Comparison of ENCODE assay signal across 13 cellular contexts in the genomic region with DNA sequence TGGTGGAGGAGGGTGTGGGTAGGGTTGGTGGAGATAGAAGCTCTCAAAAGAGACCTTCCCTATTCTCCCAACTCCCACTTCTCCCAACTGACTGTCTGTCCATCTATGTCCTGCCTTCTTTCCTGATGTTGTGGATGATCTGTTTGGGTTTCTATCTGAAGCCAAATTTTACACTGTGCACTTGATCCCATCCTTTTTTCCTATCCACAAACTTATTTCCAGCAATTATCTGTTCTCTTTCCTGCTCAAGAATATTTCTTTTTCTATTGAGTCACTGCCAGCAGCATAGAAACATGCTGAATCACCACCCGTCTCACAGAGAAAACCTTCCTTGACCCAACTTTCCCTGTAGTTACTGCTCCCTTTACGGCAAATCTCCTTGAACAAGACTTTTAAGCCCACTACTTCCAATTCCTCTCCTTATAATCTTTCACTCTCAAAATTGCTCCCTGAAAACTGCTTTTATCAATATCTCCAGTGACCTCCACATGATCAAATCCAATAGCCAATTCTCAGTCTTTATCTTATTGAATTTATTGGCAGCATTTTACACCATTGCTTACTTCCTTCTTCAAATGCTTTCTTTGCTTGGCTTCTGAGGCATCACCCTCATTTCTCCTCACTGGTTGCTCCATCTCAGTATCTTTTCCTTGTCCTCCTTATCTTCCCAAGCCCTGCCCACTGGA.
DNase-seq lines count a peak whose midpoint lies in the region; ATAC-seq, FAIRE-seq and TF ChIP-seq lines count a peak whose summit lies in the region.
"Had no signal": no experiment of that assay in that cellular context is flagged by ENCODE, and none has a peak within 500 bp of the region (broad histone marks: within the 10 kb centered on the region; RNA-seq: fewer than 3 reads in every experiment).

No MANE protein-coding gene starts in this region.

- no peak for DNase-seq in A673 (ENCODE audit: low spot score)
- DNase-seq in IMR-90: peak; percentile 94
- DNase-seq in K562 (ENCODE audit: extremely low read depth in 1 of 4, low spot score in 3 of 4): peak; percentile 51 to 81 (median 60)
- peak; percentile 78 for DNase-seq in kidney epithelial cell (ENCODE audit: low read depth)
- no peak for DNase-seq in GM12892 (ENCODE audit: insufficient read length)
- no peak for DNase-seq in NCI-H1436 treated with DMSO at 0.1 percent for 48 hours (lab: John Stamatoyannopoulos, UW)
- DNase-seq in CD8-positive, alpha-beta T cell: no peak
- DNase-seq in stimulated activated naive B cell treated with anti-CD40 and anti-IgM and Interleukin-4, amounts not matched to agents 10 μg/mL and 1 μg/mL and 100 μg/mL, for 72 hours: no peak
- DNase-seq: effector memory CD8-positive, alpha-beta T cell; sigmoid colon had no signal

- H3K4me2 ChIP-seq in IMR-90 (ENCODE audit: low read depth, low read length) (peak overlapping the region; percentile 86), K562 (ENCODE audit: insufficient read depth, low read length) (peak overlapping the region; percentile 69)

- H3K56ac ChIP-seq in IMR-90 (ENCODE audit: extremely low read depth, insufficient read depth, low read length): peak overlapping the region; percentile 100

- H3K27me3 Mint-ChIP-seq in CD8-positive, alpha-beta T cell (ENCODE audit: low read depth): peaks cover 11% of the 10 kb centered on the region
- peaks cover 6 to 7% of the 10 kb centered on the region in 2 donors for H3K27me3 Mint-ChIP-seq in stimulated activated naive B cell treated with anti-CD40 and anti-IgM and Interleukin-4, amounts not matched to agents 10 μg/mL and 1 μg/mL and 100 μg/mL, for 72 hours

- H4K5ac ChIP-seq in IMR-90 (ENCODE audit: low read depth, low read length): peak overlapping the region; percentile 100

- H2AFZ ChIP-seq in IMR-90 (replicated peaks; ENCODE audit: low read length, poor library complexity) (no peak overlapping the region), K562 (ENCODE audit: low read depth, low read length) (peak overlapping the region; percentile 83)

- FAIRE-seq in K562 (lab: Jason Lieb, UNC) (peak; percentile 79), GM12892 (lab: Jason Lieb, UNC) (no peak)

- peak overlapping the region; percentile 100 for H3K4ac ChIP-seq in IMR-90 (ENCODE audit: low read depth, low read length)

- H3K4me1 ChIP-seq in A673 (ENCODE audit: insufficient read depth, low read length, poor library complexity, severe bottlenecking) (no peaks in the 10 kb centered on the region), IMR-90 (ENCODE audit: control insufficient read depth, insufficient read depth, low read length) (peaks cover 26% of the 10 kb centered on the region), K562 (replicated peaks in 1 of 2; ENCODE audit: control insufficient read depth in 2 of 2, insufficient read depth in 2 of 2, low read length in 2 of 2) (peaks cover 42 to 79% of the 10 kb centered on the region in 2 experiments)
- H3K4me1 ChIP-seq in CD8-positive, alpha-beta T cell (ENCODE audit: insufficient read depth, low read length): no peaks in the 10 kb centered on the region
- H3K4me1 ChIP-seq: sigmoid colon had no signal

- H2BK20ac ChIP-seq in IMR-90 (ENCODE audit: low read depth, low read length): peak overlapping the region; percentile 100

- no peaks in the 10 kb centered on the region for H3K9me3 Mint-ChIP-seq in CD8-positive, alpha-beta T cell
- no peaks in the 10 kb centered on the region for H3K9me3 Mint-ChIP-seq in stimulated activated naive B cell treated with anti-CD40 and anti-IgM and Interleukin-4, amounts not matched to agents 10 μg/mL and 1 μg/mL and 100 μg/mL, for 72 hours
- H3K9me3 Mint-ChIP-seq: effector memory CD8-positive, alpha-beta T cell; stimulated activated effector memory CD8-positive, alpha-beta T cell treated with anti-CD3 and anti-CD28 coated beads, Interleukin-12 subunit alpha, Interleukin-12 subunit beta, amount 100 ng/mL, for 72 hours had no signal

- H4K20me1 ChIP-seq in IMR-90 (ENCODE audit: insufficient read depth, low read length) (no peaks in the 10 kb centered on the region), K562 (replicated peaks; ENCODE audit: control insufficient read depth, insufficient read depth, low read length) (no peaks in the 10 kb centered on the region)

- no peak overlapping the region for H3K27ac Mint-ChIP-seq in CD8-positive, alpha-beta T cell
- H3K27ac Mint-ChIP-seq in stimulated activated naive B cell treated with anti-CD40 and anti-IgM and Interleukin-4, amounts not matched to agents 10 μg/mL and 1 μg/mL and 100 μg/mL, for 72 hours: no peak overlapping the region
- H3K27ac Mint-ChIP-seq: effector memory CD8-positive, alpha-beta T cell; stimulated activated effector memory CD8-positive, alpha-beta T cell treated with anti-CD3 and anti-CD28 coated beads, Interleukin-12 subunit alpha, Interleukin-12 subunit beta, amount 100 ng/mL, for 72 hours had no signal

- H2BK15ac ChIP-seq in IMR-90 (ENCODE audit: low read depth, low read length): peak overlapping the region; percentile 95

- H3K14ac ChIP-seq in IMR-90 (replicated peaks; ENCODE audit: low read depth, low read length): peak overlapping the region; percentile 100

- peak overlapping the region; percentile 100 for H2BK120ac ChIP-seq in IMR-90 (ENCODE audit: low read depth, low read length)

- ATAC-seq in IMR-90 (ENCODE audit: low read depth) (peak; percentile 59), K562 (peak; percentile 65)
- ATAC-seq in CD8-positive, alpha-beta T cell: no peak
- no peak for ATAC-seq in stimulated activated naive B cell treated with anti-CD40 and anti-IgM and Interleukin-4, amounts not matched to agents 10 μg/mL and 1 μg/mL and 100 μg/mL, for 72 hours (replicated peaks)
- ATAC-seq: effector memory CD8-positive, alpha-beta T cell had no signal

- H3K79me1 ChIP-seq in IMR-90 (ENCODE audit: low read depth in 1 of 2, low read length in 2 of 2): peaks cover 0 to 8% of the 10 kb centered on the region in 2 experiments; a peak in 2 of 4 replicates

- POLR2A ChIA-PET in A673 (lab: Charles Lee; ENCODE audit: low non-redundant PET) (no interaction called here), IMR-90 (lab: Charles Lee; ENCODE audit: unreplicated experiment) (interaction anchor here (1.3 kb wide), 1 partner anchor 24 kb away, joined by 6 read pairs; no protein-coding TSS in a partner anchor), K562 (lab: Yijun Ruan, JAX) (interaction anchor here (0.6 to 0.7 kb wide), 3 partner anchors 70 to 353 kb away, joined by 3 read pairs; no protein-coding TSS in a partner anchor)
- POLR2A ChIA-PET in CD8-positive, alpha-beta T cell (lab: Charles Lee): no interaction called here

- no peak overlapping the region for H3K4me3 Mint-ChIP-seq in CD8-positive, alpha-beta T cell
- H3K4me3 Mint-ChIP-seq in stimulated activated naive B cell treated with anti-CD40 and anti-IgM and Interleukin-4, amounts not matched to agents 10 μg/mL and 1 μg/mL and 100 μg/mL, for 72 hours: no peak overlapping the region
- H3K4me3 Mint-ChIP-seq: effector memory CD8-positive, alpha-beta T cell; stimulated activated effector memory CD8-positive, alpha-beta T cell treated with anti-CD3 and anti-CD28 coated beads, Interleukin-12 subunit alpha, Interleukin-12 subunit beta, amount 100 ng/mL, for 72 hours had no signal

- peak; percentile 79 for TF ChIP-seq EP300 in K562 (IDR thresholded peaks at IDR 0.05; ENCODE audit: low read length)

- H3K27ac ChIP-seq in A673 (ENCODE audit: low read depth, low read length, poor library complexity, severe bottlenecking) (no peak overlapping the region), IMR-90 (ENCODE audit: insufficient read depth, low read length) (peak overlapping the region; percentile 99), K562 (ENCODE audit: extremely low read depth, low read depth, low read length) (peak overlapping the region; percentile 83)
- H3K27ac ChIP-seq in CD8-positive, alpha-beta T cell (ENCODE audit: low read depth, low read length): no peak overlapping the region
- H3K27ac ChIP-seq: C4-2B had no signal

- H3K27me3 ChIP-seq in A673 (replicated peaks; ENCODE audit: insufficient read depth, low read depth, low read length, poor library complexity) (no peaks in the 10 kb centered on the region), IMR-90 (ENCODE audit: control insufficient read depth, insufficient read depth, low read length) (no peaks in the 10 kb centered on the region), K562 (ENCODE audit: control insufficient read depth in 2 of 2, insufficient read depth in 2 of 2, low read length in 2 of 2) (no peaks in the 10 kb centered on the region), kidney epithelial cell (ENCODE audit: control insufficient read depth, insufficient read depth, low read length) (no peaks in the 10 kb centered on the region)
- no peaks in the 10 kb centered on the region for H3K27me3 ChIP-seq in CD8-positive, alpha-beta T cell (ENCODE audit: insufficient read depth, low read length)
- H3K27me3 ChIP-seq: sigmoid colon had no signal

- H2AK9ac ChIP-seq in IMR-90 (replicated peaks; ENCODE audit: low read depth, low read length, poor library complexity): peak overlapping the region; percentile 99

- peak overlapping the region; percentile 92 to 99 for H4K8ac ChIP-seq in IMR-90 (ENCODE audit: low read depth in 2 of 2, low read length in 2 of 2)

- TF ChIP-seq CTCF in A673 (conservative IDR thresholded peaks at IDR 0.05; ENCODE audit: low read depth, low read length) (no peak), IMR-90 (conservative IDR thresholded peaks at IDR 0.05; ENCODE audit: low read depth, low read length) (no peak), K562 (IDR thresholded peaks at IDR 0.05 in 2 of 3, conservative IDR thresholded peaks at IDR 0.05 in 1 of 3; ENCODE audit: insufficient read depth in 2 of 3, low read depth in 1 of 3, low read length in 3 of 3) (no peak), kidney epithelial cell (IDR thresholded peaks at IDR 0.05; ENCODE audit: insufficient read depth, low read length, poor library complexity, severe bottlenecking) (no peak)
- no peak for TF ChIP-seq CTCF in CD8-positive, alpha-beta T cell (IDR thresholded peaks at IDR 0.05)

- intact Hi-C loops in A673 (cut with micrococcal nuclease; ENCODE audit: unreplicated experiment): no loop called here
- intact Hi-C loops in IMR-90 (cut with micrococcal nuclease): loop anchor here (1.0 to 2.0 kb wide), 4 partner anchors 14 to 82 kb away; no protein-coding TSS in a partner anchor
- intact Hi-C loops in K562 (cut with micrococcal nuclease): loop anchor here (1.0 to 2.0 kb wide), 3 partner anchors 34 to 82 kb away; no protein-coding TSS in a partner anchor
- intact Hi-C loops in CD8-positive, alpha-beta T cell (cut with DNase I, micrococcal nuclease): no loop called here

- no peaks in the 10 kb centered on the region for H3K36me3 ChIP-seq in A673 (ENCODE audit: insufficient read depth, low read length, poor library complexity, severe bottlenecking)
- H3K36me3 ChIP-seq in IMR-90 (ENCODE audit: control insufficient read depth, insufficient read depth, low read length): no peaks in the 10 kb centered on the region
- no peaks in the 10 kb centered on the region for H3K36me3 ChIP-seq in K562 (ENCODE audit: control insufficient read depth, insufficient read depth, low read length)
- no peaks in the 10 kb centered on the region for H3K36me3 ChIP-seq in kidney epithelial cell (ENCODE audit: control insufficient read depth, insufficient read depth, low read length)
- no peaks in the 10 kb centered on the region for H3K36me3 ChIP-seq in CD8-positive, alpha-beta T cell (ENCODE audit: insufficient read depth, low read length)
- H3K36me3 ChIP-seq: sigmoid colon had no signal

- peak overlapping the region; percentile 100 for H4K91ac ChIP-seq in IMR-90 (ENCODE audit: insufficient read depth, low read depth, low read length)

- TF ChIP-seq RAD21 in IMR-90 (IDR thresholded peaks at IDR 0.05; ENCODE audit: low read length): peak; percentile 17; the same call in 1 of the 2 replicates
- TF ChIP-seq RAD21 in K562 (CRISPR knock-in tag; conservative IDR thresholded peaks at IDR 0.05 in 1 of 2, IDR thresholded peaks at IDR 0.05 in 1 of 2): no peak

- in situ Hi-C loops in IMR-90 (cut with MboI; ENCODE audit: low sequenced_read_pairs): no loop called here
- in situ Hi-C loops in K562 (cut with MboI): no loop called here

- TSS peak; percentile 41 for BruUV-seq in A673 (replicated peaks; lab: Mats Ljungman, UMichigan)
- TSS peak; percentile 97 for BruUV-seq in IMR-90 (replicated peaks; lab: Mats Ljungman, UMichigan)
- BruUV-seq in K562 (replicated peaks; lab: Mats Ljungman, UMichigan): TSS peak; percentile 82

- H3K79me2 ChIP-seq in K562 (ENCODE audit: control insufficient read depth, insufficient read depth, low read length): no peaks in the 10 kb centered on the region

- TF ChIP-seq POLR2A in IMR-90 (IDR thresholded peaks at IDR 0.05; ENCODE audit: low read depth, low read length): no peak
- TF ChIP-seq POLR2A in K562 (conservative IDR thresholded peaks at IDR 0.05): 0 out of 2 replicates have a peak, but pooled peaks have one; percentile 28
- TF ChIP-seq POLR2A in GM12892 (IDR thresholded peaks at IDR 0.05; ENCODE audit: low read depth, low read length): no peak

- H3K4me3 ChIP-seq in A673 (ENCODE audit: low read depth, low read length, poor library complexity, severe bottlenecking) (no peak overlapping the region), IMR-90 (ENCODE audit: insufficient read depth, low read depth, low read length) (no peak overlapping the region), K562 (no peak overlapping the region), kidney epithelial cell (ENCODE audit: low read depth, low read length) (no peak overlapping the region)
- no peak overlapping the region for H3K4me3 ChIP-seq in CD8-positive, alpha-beta T cell (ENCODE audit: low read depth, low read length)
- H3K4me3 ChIP-seq: lung, sigmoid colon had no signal

- H3K9ac ChIP-seq in IMR-90 (ENCODE audit: low read depth, low read length) (peak overlapping the region; percentile 84), K562 (ENCODE audit: insufficient read depth in 1 of 2, low read depth in 2 of 2, low read length in 2 of 2) (peak overlapping the region in 1 of 2 experiments; percentile 51; a peak in 3 of 4 replicates)

- WGBS in IMR-90 (ENCODE audit: extremely low coverage in 2 of 2, insufficient read length in 1 of 2), 2 experiments: 0% methylated on average over 2 of the region's 2 CpGs; no CpG with 5 or more reads in 1 of the 2 experiments
- WGBS in K562 (ENCODE audit: insufficient coverage, low coverage, missing lambda C conversion rate): 0% methylated on average over 2 of the region's 2 CpGs

- dilution Hi-C loops in IMR-90 (cut with HindIII; ENCODE audit: low sequenced_read_pairs, unreplicated experiment): no loop called here

- H3K4me1 Mint-ChIP-seq in CD8-positive, alpha-beta T cell (ENCODE audit: low read depth): no peaks in the 10 kb centered on the region
- H3K4me1 Mint-ChIP-seq in stimulated activated naive B cell treated with anti-CD40 and anti-IgM and Interleukin-4, amounts not matched to agents 10 μg/mL and 1 μg/mL and 100 μg/mL, for 72 hours: no peaks in the 10 kb centered on the region
- H3K4me1 Mint-ChIP-seq: stimulated activated effector memory CD8-positive, alpha-beta T cell treated with anti-CD3 and anti-CD28 coated beads, Interleukin-12 subunit alpha, Interleukin-12 subunit beta, amount 100 ng/mL, for 72 hours had no signal

- peak overlapping the region; percentile 99 for H2BK5ac ChIP-seq in IMR-90 (ENCODE audit: low read depth, low read length, poor library complexity, severe bottlenecking)

- H3K23ac ChIP-seq in IMR-90 (ENCODE audit: low read depth, low read length): peak overlapping the region; percentile 99

- H3K9me3 ChIP-seq in A673 (ENCODE audit: low read depth, low read length, poor library complexity, severe bottlenecking) (no peaks in the 10 kb centered on the region), IMR-90 (ENCODE audit: control insufficient read depth, insufficient read depth, low read length) (no peaks in the 10 kb centered on the region), K562 (replicated peaks; ENCODE audit: control insufficient read depth, insufficient read depth, low read depth, low read length) (no peaks in the 10 kb centered on the region)
- no peaks in the 10 kb centered on the region for H3K9me3 ChIP-seq in CD8-positive, alpha-beta T cell (ENCODE audit: low read length)
- H3K9me3 ChIP-seq: sigmoid colon had no signal

- CTCF ChIA-PET in A673 (lab: Charles Lee): no interaction called here
- CTCF ChIA-PET in IMR-90 (lab: Yijun Ruan, JAX): interaction anchor here (0.8 to 4.3 kb wide), 4 partner anchors 24 to 84 kb away, joined by 3 to 24 read pairs (median 4); no protein-coding TSS in a partner anchor
- CTCF ChIA-PET in K562 (lab: Yijun Ruan, JAX; ENCODE audit: low intra/inter-chr PET ratio): interaction anchor here (0.6 kb wide), 1 partner anchor 85 kb away, joined by 3 read pairs; no protein-coding TSS in a partner anchor
- CTCF ChIA-PET in CD8-positive, alpha-beta T cell (lab: Charles Lee): no interaction called here

- H3K9me1 ChIP-seq in IMR-90 (ENCODE audit: insufficient read depth, low read length) (peaks cover 18% of the 10 kb centered on the region), K562 (ENCODE audit: control insufficient read depth, insufficient read depth, low read length) (no peaks in the 10 kb centered on the region)

- no peaks in the 10 kb centered on the region for H3K36me3 Mint-ChIP-seq in CD8-positive, alpha-beta T cell
- H3K36me3 Mint-ChIP-seq in stimulated activated naive B cell treated with anti-CD40 and anti-IgM and Interleukin-4, amounts not matched to agents 10 μg/mL and 1 μg/mL and 100 μg/mL, for 72 hours: no peaks in the 10 kb centered on the region
- H3K36me3 Mint-ChIP-seq: stimulated activated effector memory CD8-positive, alpha-beta T cell treated with anti-CD3 and anti-CD28 coated beads, Interleukin-12 subunit alpha, Interleukin-12 subunit beta, amount 100 ng/mL, for 72 hours had no signal

- H2AK5ac ChIP-seq in IMR-90 (ENCODE audit: low read depth, low read length): peak overlapping the region; percentile 98

- H3K18ac ChIP-seq in IMR-90 (ENCODE audit: low read depth, low read length): peak overlapping the region; percentile 100

Comparison
In these comparisons a context has a peak if more than half of its experiments do, and no peak if none do; other contexts are left out.
1. DNase-seq: peak in IMR-90 (single experiment), K562 (4 of 4) and kidney epithelial cell (single experiment); none in A673 (single experiment), GM12892 (single experiment), NCI-H1436 treated with DMSO at 0.1 percent for 48 hours (single experiment), CD8-positive, alpha-beta T cell (0 of 7) and stimulated activated naive B cell treated with anti-CD40 and anti-IgM and Interleukin-4, amounts not matched to agents 10 μg/mL and 1 μg/mL and 100 μg/mL, for 72 hours (single experiment).
2. H3K27ac ChIP-seq: peak in IMR-90 (single experiment) and K562 (single experiment); none in A673 (single experiment) and CD8-positive, alpha-beta T cell (single experiment).
3. ATAC-seq: peak in IMR-90 (single experiment) and K562 (single experiment); none in CD8-positive, alpha-beta T cell (single experiment) and stimulated activated naive B cell treated with anti-CD40 and anti-IgM and Interleukin-4, amounts not matched to agents 10 μg/mL and 1 μg/mL and 100 μg/mL, for 72 hours (0 of 2).
4. CTCF ChIA-PET loops: an anchor here in IMR-90 (0.8 to 4.3 kb wide) and K562 (0.6 kb wide); none called in A673 and CD8-positive, alpha-beta T cell.
5. POLR2A ChIA-PET loops: an anchor here in IMR-90 (1.3 kb wide) and K562 (0.6 to 0.7 kb wide); none called in A673 and CD8-positive, alpha-beta T cell.
6. intact Hi-C loops: an anchor here in IMR-90 (1.0 to 2.0 kb wide) and K562 (1.0 to 2.0 kb wide); none called in A673 and CD8-positive, alpha-beta T cell.